Comparison of ENCODE assay signal across 9 cellular contexts in genomic region chr9:98121096-98121495, GRCh38. TPM values are rescaled to one million over a fixed set of nuclear protein-coding genes. Genes with fewer than 3 reads are reported as not detected.
DNase-seq lines count a peak whose midpoint lies in the region; ATAC-seq and TF ChIP-seq lines count a peak whose summit lies in the region.
"Had no signal": no experiment of that assay in that cellular context is flagged by ENCODE, and none has a peak within 500 bp of the region (broad histone marks: within the 10 kb centered on the region; RNA-seq: fewer than 3 reads in every experiment).

No MANE protein-coding gene starts in this region.

- no peak overlapping the region for H3K4me3 ChIP-seq in BLaER1 treated with 17β-estradiol and CSF1 and Interleukin-3, amounts not matched to agents 10 nM and 100 nM
- no peak overlapping the region for H3K4me3 ChIP-seq in SJCRH30

- no peaks in the 10 kb centered on the region for H3K27me3 Mint-ChIP-seq in activated CD8-positive, alpha-beta T cell treated with anti-CD3 and anti-CD28 coated beads for 36 hours

- H3K36me3 ChIP-seq in BLaER1 treated with 17β-estradiol and CSF1 and Interleukin-3, amounts not matched to agents 10 nM and 100 nM = peaks cover 0 to 10% (median 6%) of the 10 kb centered on the region in 11 experiments; a peak in 14 of 22 replicates
- H3K36me3 ChIP-seq in SJCRH30 = no peaks in the 10 kb centered on the region

- no peak for TF ChIP-seq CTCF in activated CD8-positive, alpha-beta T cell treated with anti-CD3 and anti-CD28 coated beads for 36 hours (IDR thresholded peaks at IDR 0.05)

- no peaks in the 10 kb centered on the region for H4K20me1 ChIP-seq in BLaER1 treated with 17β-estradiol and CSF1 and Interleukin-3, amounts not matched to agents 10 nM and 100 nM

- peak overlapping the region in 10 of 11 experiments; percentile 37 to 96 (median 87); a peak in 21 of 22 replicates for H3K4me2 ChIP-seq in BLaER1 treated with 17β-estradiol and CSF1 and Interleukin-3, amounts not matched to agents 10 nM and 100 nM

- peak; percentile 77 for DNase-seq in HT-29 (ENCODE audit: low spot score)
- DNase-seq in activated CD8-positive, alpha-beta T cell treated with anti-CD3 and anti-CD28 coated beads for 36 hours = no peak
- peak; percentile 53 to 81 for DNase-seq in left colon
- DNase-seq in SJCRH30 = no peak
- DNase-seq in cerebellar nuclear complex (lab: John Stamatoyannopoulos, UW) = no peak
- DNase-seq in stimulated activated naive CD8-positive, alpha-beta T cell treated with anti-CD3 and anti-CD28 coated beads, Interleukin-15, Interleukin-2, amounts not matched to agents 100 U/mL and 50 U/mL, for 24 hours = no peak
- DNase-seq: nephron progenitor cell had no signal

- H3K4me3 Mint-ChIP-seq in activated CD8-positive, alpha-beta T cell treated with anti-CD3 and anti-CD28 coated beads for 36 hours = no peak overlapping the region

- peaks cover 36% of the 10 kb centered on the region for H3K4me1 Mint-ChIP-seq in activated CD8-positive, alpha-beta T cell treated with anti-CD3 and anti-CD28 coated beads for 36 hours (ENCODE audit: low read depth)

- CTCF ChIA-PET in activated CD8-positive, alpha-beta T cell treated with anti-CD3 and anti-CD28 coated beads for 36 hours (lab: Charles Lee) = interaction anchor here (0.8 to 3.8 kb wide), 7 partner anchors 8 to 197 kb away, joined by 3 to 17 read pairs (median 5); partner anchors contain the start of gene TBC1D2

- H3K27ac ChIP-seq in BLaER1 treated with 17β-estradiol and CSF1 and Interleukin-3, amounts not matched to agents 10 nM and 100 nM = peak overlapping the region in 8 of 11 experiments; percentile 24 to 84 (median 70); a peak in 10 of 22 replicates
- no peak overlapping the region for H3K27ac ChIP-seq in SJCRH30

- H3K9me3 Mint-ChIP-seq in activated CD8-positive, alpha-beta T cell treated with anti-CD3 and anti-CD28 coated beads for 36 hours = no peaks in the 10 kb centered on the region
- H3K9me3 Mint-ChIP-seq: nephron progenitor cell had no signal

- H3K9me3 ChIP-seq in BLaER1 treated with 17β-estradiol and CSF1 and Interleukin-3, amounts not matched to agents 10 nM and 100 nM (replicated peaks in 1 of 11) = no peaks in the 10 kb centered on the region
- no peaks in the 10 kb centered on the region for H3K9me3 ChIP-seq in SJCRH30 (replicated peaks)

- peak overlapping the region; percentile 80 for H3K27ac Mint-ChIP-seq in activated CD8-positive, alpha-beta T cell treated with anti-CD3 and anti-CD28 coated beads for 36 hours
- H3K27ac Mint-ChIP-seq: nephron progenitor cell had no signal

- no peak for ATAC-seq in activated CD8-positive, alpha-beta T cell treated with anti-CD3 and anti-CD28 coated beads for 36 hours
- ATAC-seq in left colon = peak; percentile 64
- ATAC-seq in stimulated activated naive CD8-positive, alpha-beta T cell treated with anti-CD3 and anti-CD28 coated beads, Interleukin-15, Interleukin-2, amounts not matched to agents 100 U/mL and 50 U/mL, for 24 hours = no peak
- ATAC-seq in GM21381 (IDR thresholded peaks at IDR 0.05; ENCODE audit: unreplicated experiment) = no peak

- POLR2A ChIA-PET in activated CD8-positive, alpha-beta T cell treated with anti-CD3 and anti-CD28 coated beads for 36 hours (lab: Charles Lee) = interaction anchor here (0.6 to 5.3 kb wide), 7 partner anchors 11 to 198 kb away, joined by 3 to 25 read pairs (median 3); partner anchors contain the start of gene CORO2A

- H3K9ac ChIP-seq in BLaER1 treated with 17β-estradiol and CSF1 and Interleukin-3, amounts not matched to agents 10 nM and 100 nM = peak overlapping the region in 1 of 11 experiments; percentile 82; a peak in 1 of 22 replicates

- H3K27me3 ChIP-seq in BLaER1 treated with 17β-estradiol and CSF1 and Interleukin-3, amounts not matched to agents 10 nM and 100 nM = no peaks in the 10 kb centered on the region
- H3K27me3 ChIP-seq in SJCRH30 = no peaks in the 10 kb centered on the region; the same call in 1 of the 2 replicates

- intact Hi-C loops in activated CD8-positive, alpha-beta T cell treated with anti-CD3 and anti-CD28 coated beads for 36 hours (cut with micrococcal nuclease) = no loop called here
- intact Hi-C loops in left colon (cut with DNase I, micrococcal nuclease) = no loop called here

- H3K4me1 ChIP-seq in BLaER1 treated with 17β-estradiol and CSF1 and Interleukin-3, amounts not matched to agents 10 nM and 100 nM = peaks cover 55 to 85% (median 79%) of the 10 kb centered on the region in 10 experiments
- H3K4me1 ChIP-seq in SJCRH30 = peaks cover 5% of the 10 kb centered on the region; the same call in 1 of the 2 replicates

- peaks cover 16% of the 10 kb centered on the region for H3K36me3 Mint-ChIP-seq in activated CD8-positive, alpha-beta T cell treated with anti-CD3 and anti-CD28 coated beads for 36 hours (ENCODE audit: low read depth)

RNA-seq across cellular contexts. Expression of gene TRIM14, which starts 2.1 kb away (rescaled TPM):
- total RNA-seq in HT-29 (2014; rRNA removed; shearing (Covaris generic)) = 31.2 and 34.2 TPM in 2 replicates
- 10 to 100 TPM; 39.6 to 41.8 TPM for total RNA-seq in activated CD8-positive, alpha-beta T cell treated with anti-CD3 and anti-CD28 coated beads for 36 hours
- total RNA-seq in left colon = 10 to 100 TPM; 46.3 to 55.6 TPM
- 0.22 and 0.30 TPM in 2 replicates for total RNA-seq in SJCRH30 (2014; rRNA removed; shearing (Covaris generic))

Comparison
In these comparisons a context has a peak if more than half of its experiments do, and no peak if none do; other contexts are left out.
1. DNase-seq: peak in HT-29 (single experiment) and left colon (2 of 2); none in activated CD8-positive, alpha-beta T cell treated with anti-CD3 and anti-CD28 coated beads for 36 hours (single experiment), SJCRH30 (0 of 2), cerebellar nuclear complex (0 of 2) and stimulated activated naive CD8-positive, alpha-beta T cell treated with anti-CD3 and anti-CD28 coated beads, Interleukin-15, Interleukin-2, amounts not matched to agents 100 U/mL and 50 U/mL, for 24 hours (single experiment).
2. RNA of gene TRIM14, which starts 2.1 kb away (total RNA-seq): 46.3 to 55.6 TPM in left colon, 39.6 to 41.8 TPM in activated CD8-positive, alpha-beta T cell treated with anti-CD3 and anti-CD28 coated beads for 36 hours and 31.2 to 34.2 TPM in HT-29; 0.22 to 0.30 TPM in SJCRH30; every median in the first group is over 10 times any median in the second.